Comparison of ENCODE assay signal across 1 cellular context in genomic region chr2:112121682-112122254, GRCh38.
TF ChIP-seq lines count a peak whose summit lies in the region.

No MANE protein-coding gene starts in this region.

TF ChIP-seq in GM23338, 12 proteins besides CTCF, POLR2A, EP300 and RAD21 (continued from another document):
- TF ChIP-seq ZNF462 (CRISPR knock-in tag; IDR thresholded peaks at IDR 0.05), result no peak
- TF ChIP-seq POLR2AphosphoS5 (IDR thresholded peaks at IDR 0.05; ENCODE audit: low read depth), result no peak
- TF ChIP-seq ZNF114 (CRISPR knock-in tag; IDR thresholded peaks at IDR 0.05), result no peak
